ENCODE assay signal across 1 cellular context in genomic region chr16:31696968-31697743, GRCh38.
A peak's percentile ranks its signal among the peaks of the same experiment; 100 is the strongest.
TF ChIP-seq lines count a peak whose summit lies in the region.

No MANE protein-coding gene starts in this region.

TF ChIP-seq in HepG2, 621 proteins besides CTCF, POLR2A, EP300 and RAD21 (continued from another document):
- TF ChIP-seq, protein P1, sequence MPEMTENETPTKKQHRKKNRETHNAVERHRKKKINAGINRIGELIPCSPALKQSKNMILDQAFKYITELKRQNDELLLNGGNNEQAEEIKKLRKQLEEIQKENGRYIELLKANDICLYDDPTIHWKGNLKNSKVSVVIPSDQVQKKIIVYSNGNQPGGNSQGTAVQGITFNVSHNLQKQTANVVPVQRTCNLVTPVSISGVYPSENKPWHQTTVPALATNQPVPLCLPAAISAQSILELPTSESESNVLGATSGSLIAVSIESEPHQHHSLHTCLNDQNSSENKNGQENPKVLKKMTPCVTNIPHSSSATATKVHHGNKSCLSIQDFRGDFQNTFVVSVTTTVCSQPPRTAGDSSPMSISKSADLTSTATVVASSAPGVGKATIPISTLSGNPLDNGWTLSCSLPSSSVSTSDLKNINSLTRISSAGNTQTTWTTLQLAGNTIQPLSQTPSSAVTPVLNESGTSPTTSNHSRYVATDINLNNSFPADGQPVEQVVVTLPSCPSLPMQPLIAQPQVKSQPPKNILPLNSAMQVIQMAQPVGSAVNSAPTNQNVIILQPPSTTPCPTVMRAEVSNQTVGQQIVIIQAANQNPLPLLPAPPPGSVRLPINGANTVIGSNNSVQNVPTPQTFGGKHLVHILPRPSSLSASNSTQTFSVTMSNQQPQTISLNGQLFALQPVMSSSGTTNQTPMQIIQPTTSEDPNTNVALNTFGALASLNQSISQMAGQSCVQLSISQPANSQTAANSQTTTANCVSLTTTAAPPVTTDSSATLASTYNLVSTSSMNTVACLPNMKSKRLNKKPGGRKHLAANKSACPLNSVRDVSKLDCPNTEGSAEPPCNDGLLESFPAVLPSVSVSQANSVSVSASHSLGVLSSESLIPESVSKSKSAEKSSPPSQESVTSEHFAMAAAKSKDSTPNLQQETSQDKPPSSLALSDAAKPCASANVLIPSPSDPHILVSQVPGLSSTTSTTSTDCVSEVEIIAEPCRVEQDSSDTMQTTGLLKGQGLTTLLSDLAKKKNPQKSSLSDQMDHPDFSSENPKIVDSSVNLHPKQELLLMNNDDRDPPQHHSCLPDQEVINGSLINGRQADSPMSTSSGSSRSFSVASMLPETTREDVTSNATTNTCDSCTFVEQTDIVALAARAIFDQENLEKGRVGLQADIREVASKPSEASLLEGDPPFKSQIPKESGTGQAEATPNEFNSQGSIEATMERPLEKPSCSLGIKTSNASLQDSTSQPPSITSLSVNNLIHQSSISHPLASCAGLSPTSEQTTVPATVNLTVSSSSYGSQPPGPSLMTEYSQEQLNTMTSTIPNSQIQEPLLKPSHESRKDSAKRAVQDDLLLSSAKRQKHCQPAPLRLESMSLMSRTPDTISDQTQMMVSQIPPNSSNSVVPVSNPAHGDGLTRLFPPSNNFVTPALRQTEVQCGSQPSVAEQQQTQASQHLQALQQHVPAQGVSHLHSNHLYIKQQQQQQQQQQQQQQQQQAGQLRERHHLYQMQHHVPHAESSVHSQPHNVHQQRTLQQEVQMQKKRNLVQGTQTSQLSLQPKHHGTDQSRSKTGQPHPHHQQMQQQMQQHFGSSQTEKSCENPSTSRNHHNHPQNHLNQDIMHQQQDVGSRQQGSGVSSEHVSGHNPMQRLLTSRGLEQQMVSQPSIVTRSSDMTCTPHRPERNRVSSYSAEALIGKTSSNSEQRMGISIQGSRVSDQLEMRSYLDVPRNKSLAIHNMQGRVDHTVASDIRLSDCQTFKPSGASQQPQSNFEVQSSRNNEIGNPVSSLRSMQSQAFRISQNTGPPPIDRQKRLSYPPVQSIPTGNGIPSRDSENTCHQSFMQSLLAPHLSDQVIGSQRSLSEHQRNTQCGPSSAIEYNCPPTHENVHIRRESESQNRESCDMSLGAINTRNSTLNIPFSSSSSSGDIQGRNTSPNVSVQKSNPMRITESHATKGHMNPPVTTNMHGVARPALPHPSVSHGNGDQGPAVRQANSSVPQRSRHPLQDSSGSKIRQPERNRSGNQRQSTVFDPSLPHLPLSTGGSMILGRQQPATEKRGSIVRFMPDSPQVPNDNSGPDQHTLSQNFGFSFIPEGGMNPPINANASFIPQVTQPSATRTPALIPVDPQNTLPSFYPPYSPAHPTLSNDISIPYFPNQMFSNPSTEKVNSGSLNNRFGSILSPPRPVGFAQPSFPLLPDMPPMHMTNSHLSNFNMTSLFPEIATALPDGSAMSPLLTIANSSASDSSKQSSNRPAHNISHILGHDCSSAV (CRISPR knock-in tag; IDR thresholded peaks at IDR 0.05; ENCODE audit: borderline replicate concordance): no peak
- TF ChIP-seq TSC22D2 (CRISPR knock-in tag; IDR thresholded peaks at IDR 0.05; ENCODE audit: borderline replicate concordance) (no peak), SOX6 (IDR thresholded peaks at IDR 0.05) (no peak), SOX6 (CRISPR knock-in tag; IDR thresholded peaks at IDR 0.05) (0 out of 2 replicates have a peak, but pooled peaks have one; percentile 18), ZNF772 (CRISPR knock-in tag; IDR thresholded peaks at IDR 0.05) (0 out of 2 replicates have a peak, but pooled peaks have one; percentile 15), POLR2G (IDR thresholded peaks at IDR 0.05; ENCODE audit: low read depth, low read length) (no peak), THAP11 (CRISPR knock-in tag; IDR thresholded peaks at IDR 0.05) (0 out of 2 replicates have a peak, but pooled peaks have one; percentile 57), SMC3 (IDR thresholded peaks at IDR 0.05; ENCODE audit: low read length) (peak; percentile 91), NONO (IDR thresholded peaks at IDR 0.05) (no peak), NONO (CRISPR knock-in tag; conservative IDR thresholded peaks at IDR 0.05) (peak; percentile 46; the same call in 1 of the 2 replicates), MEF2D (CRISPR knock-in tag; IDR thresholded peaks at IDR 0.05) (peak; percentile 26; the same call in 1 of the 2 replicates), BCL6 (CRISPR knock-in tag; IDR thresholded peaks at IDR 0.05) (peak; percentile 33; the same call in 1 of the 2 replicates), ZNF24 (IDR thresholded peaks at IDR 0.05) (peak; percentile 49; the same call in 1 of the 2 replicates), ZNF383 (CRISPR knock-in tag; IDR thresholded peaks at IDR 0.05; ENCODE audit: borderline replicate concordance) (0 out of 2 replicates have a peak, but pooled peaks have one; percentile 45), TRIM24 (CRISPR knock-in tag; IDR thresholded peaks at IDR 0.05) (no peak), ZKSCAN1 (IDR thresholded peaks at IDR 0.05; ENCODE audit: low read length) (peak; percentile 17; the same call in 1 of the 2 replicates), KAT8 (CRISPR knock-in tag; IDR thresholded peaks at IDR 0.05) (no peak), ZNF644 (CRISPR knock-in tag; IDR thresholded peaks at IDR 0.05; ENCODE audit: low read depth) (0 out of 2 replicates have a peak, but pooled peaks have one; percentile 27), STAG1 (CRISPR knock-in tag; IDR thresholded peaks at IDR 0.05) (peak; percentile 94), HMG20B (CRISPR knock-in tag; conservative IDR thresholded peaks at IDR 0.05) (no peak), FOXA1 (IDR thresholded peaks at IDR 0.05) (no peak), FOXA1 (CRISPR knock-in tag; IDR thresholded peaks at IDR 0.05) (0 out of 2 replicates have a peak, but pooled peaks have one; percentile 10), ZNF607 (CRISPR knock-in tag; IDR thresholded peaks at IDR 0.05; ENCODE audit: borderline replicate concordance) (no peak), FOXK1 (CRISPR knock-in tag; IDR thresholded peaks at IDR 0.05; ENCODE audit: borderline replicate concordance, low read depth) (peak; percentile 35; the same call in 1 of the 2 replicates), THRA (CRISPR knock-in tag; IDR thresholded peaks at IDR 0.05; ENCODE audit: borderline replicate concordance) (0 out of 2 replicates have a peak, but pooled peaks have one; percentile 36), REPIN1 (CRISPR knock-in tag; IDR thresholded peaks at IDR 0.05; ENCODE audit: borderline replicate concordance, low read depth) (0 out of 2 replicates have a peak, but pooled peaks have one; percentile 52), ZNF563 (CRISPR knock-in tag; IDR thresholded peaks at IDR 0.05) (no peak), TBX3 (IDR thresholded peaks at IDR 0.05; ENCODE audit: borderline replicate concordance) (no peak)
- TF ChIP-seq, protein P2, sequence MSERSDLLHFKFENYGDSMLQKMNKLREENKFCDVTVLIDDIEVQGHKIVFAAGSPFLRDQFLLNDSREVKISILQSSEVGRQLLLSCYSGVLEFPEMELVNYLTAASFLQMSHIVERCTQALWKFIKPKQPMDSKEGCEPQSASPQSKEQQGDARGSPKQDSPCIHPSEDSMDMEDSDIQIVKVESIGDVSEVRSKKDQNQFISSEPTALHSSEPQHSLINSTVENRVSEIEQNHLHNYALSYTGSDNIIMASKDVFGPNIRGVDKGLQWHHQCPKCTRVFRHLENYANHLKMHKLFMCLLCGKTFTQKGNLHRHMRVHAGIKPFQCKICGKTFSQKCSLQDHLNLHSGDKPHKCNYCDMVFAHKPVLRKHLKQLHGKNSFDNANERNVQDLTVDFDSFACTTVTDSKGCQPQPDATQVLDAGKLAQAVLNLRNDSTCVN (CRISPR knock-in tag; IDR thresholded peaks at IDR 0.05; ENCODE audit: borderline replicate concordance): no peak
- TF ChIP-seq, protein P3, sequence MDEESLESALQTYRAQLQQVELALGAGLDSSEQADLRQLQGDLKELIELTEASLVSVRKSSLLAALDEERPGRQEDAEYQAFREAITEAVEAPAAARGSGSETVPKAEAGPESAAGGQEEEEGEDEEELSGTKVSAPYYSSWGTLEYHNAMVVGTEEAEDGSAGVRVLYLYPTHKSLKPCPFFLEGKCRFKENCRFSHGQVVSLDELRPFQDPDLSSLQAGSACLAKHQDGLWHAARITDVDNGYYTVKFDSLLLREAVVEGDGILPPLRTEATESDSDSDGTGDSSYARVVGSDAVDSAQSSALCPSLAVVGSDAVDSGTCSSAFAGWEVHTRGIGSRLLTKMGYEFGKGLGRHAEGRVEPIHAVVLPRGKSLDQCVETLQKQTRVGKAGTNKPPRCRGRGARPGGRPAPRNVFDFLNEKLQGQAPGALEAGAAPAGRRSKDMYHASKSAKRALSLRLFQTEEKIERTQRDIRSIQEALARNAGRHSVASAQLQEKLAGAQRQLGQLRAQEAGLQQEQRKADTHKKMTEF (CRISPR knock-in tag; IDR thresholded peaks at IDR 0.05): 0 out of 2 replicates have a peak, but pooled peaks have one; percentile 26
- TF ChIP-seq, protein P4, sequence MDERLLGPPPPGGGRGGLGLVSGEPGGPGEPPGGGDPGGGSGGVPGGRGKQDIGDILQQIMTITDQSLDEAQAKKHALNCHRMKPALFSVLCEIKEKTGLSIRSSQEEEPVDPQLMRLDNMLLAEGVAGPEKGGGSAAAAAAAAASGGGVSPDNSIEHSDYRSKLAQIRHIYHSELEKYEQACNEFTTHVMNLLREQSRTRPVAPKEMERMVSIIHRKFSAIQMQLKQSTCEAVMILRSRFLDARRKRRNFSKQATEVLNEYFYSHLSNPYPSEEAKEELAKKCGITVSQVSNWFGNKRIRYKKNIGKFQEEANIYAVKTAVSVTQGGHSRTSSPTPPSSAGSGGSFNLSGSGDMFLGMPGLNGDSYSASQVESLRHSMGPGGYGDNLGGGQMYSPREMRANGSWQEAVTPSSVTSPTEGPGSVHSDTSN (CRISPR knock-in tag; IDR thresholded peaks at IDR 0.05): peak; percentile 12; the same call in 1 of the 2 replicates
- TF ChIP-seq, protein P5, sequence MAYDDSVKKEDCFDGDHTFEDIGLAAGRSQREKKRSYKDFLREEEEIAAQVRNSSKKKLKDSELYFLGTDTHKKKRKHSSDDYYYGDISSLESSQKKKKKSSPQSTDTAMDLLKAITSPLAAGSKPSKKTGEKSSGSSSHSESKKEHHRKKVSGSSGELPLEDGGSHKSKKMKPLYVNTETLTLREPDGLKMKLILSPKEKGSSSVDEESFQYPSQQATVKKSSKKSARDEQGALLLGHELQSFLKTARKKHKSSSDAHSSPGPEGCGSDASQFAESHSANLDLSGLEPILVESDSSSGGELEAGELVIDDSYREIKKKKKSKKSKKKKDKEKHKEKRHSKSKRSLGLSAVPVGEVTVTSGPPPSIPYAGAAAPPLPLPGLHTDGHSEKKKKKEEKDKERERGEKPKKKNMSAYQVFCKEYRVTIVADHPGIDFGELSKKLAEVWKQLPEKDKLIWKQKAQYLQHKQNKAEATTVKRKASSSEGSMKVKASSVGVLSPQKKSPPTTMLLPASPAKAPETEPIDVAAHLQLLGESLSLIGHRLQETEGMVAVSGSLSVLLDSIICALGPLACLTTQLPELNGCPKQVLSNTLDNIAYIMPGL (CRISPR knock-in tag; IDR thresholded peaks at IDR 0.05; ENCODE audit: borderline replicate concordance in 1 of 2, low read depth in 1 of 2): peak; percentile 38 to 57; a peak in 1 of 4 replicates
